In the genomic region with DNA sequence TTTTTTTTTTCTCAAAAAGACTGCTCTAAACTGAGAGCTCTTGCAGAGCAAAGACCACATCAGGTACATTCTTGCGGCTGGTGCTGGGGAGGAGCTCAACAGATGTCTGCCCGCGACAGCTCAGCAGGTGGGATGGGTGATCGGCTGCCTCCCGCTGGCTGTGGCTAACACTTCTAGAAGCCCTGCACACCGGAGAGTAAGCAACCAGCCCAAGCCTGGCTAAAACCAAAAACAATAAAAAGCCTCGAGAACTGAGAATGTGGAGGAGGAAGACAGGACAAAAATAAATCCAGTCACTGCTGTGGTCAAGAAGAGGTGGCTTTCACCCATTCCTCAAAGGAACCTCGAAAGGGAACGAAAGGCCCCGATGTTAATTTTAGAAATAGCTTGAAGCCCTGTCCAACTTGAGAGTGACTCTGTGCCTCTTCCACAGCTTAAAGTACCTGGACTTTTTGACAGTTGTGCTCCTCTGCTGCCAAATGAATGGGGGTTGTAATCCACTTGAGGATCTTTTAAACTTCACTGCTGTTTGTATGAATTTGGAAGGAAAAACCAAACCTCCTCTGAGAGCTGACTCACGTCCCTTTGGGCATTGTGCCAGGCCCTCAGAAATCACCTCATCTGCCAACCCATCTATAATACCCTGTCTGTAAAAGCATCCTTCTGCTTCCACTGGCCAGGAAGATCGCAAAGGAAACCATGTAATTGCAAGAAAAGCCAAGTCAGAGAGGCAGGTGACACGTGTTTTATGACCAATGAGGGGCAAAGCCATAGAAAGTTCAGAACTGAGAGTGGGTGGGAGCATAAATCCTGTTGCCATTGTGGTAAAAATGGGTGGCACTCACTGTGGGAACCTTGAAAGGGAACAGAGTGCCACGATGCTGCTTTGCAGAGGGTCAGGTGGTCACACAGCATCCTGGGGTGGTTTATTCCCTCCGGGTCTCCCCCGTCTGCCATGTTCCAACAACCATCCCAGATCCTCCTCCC, we compare ENCODE assay signal across 9 cellular contexts.
A peak's percentile ranks its signal among the peaks of the same experiment; 100 is the strongest.
DNase-seq lines count a peak whose midpoint lies in the region; ATAC-seq and TF ChIP-seq lines count a peak whose summit lies in the region.
"Had no signal": no experiment of that assay in that cellular context is flagged by ENCODE, and none has a peak within 500 bp of the region (broad histone marks: within the 10 kb centered on the region; RNA-seq: fewer than 3 reads in every experiment).

No MANE protein-coding gene starts in this region.

- H3K27ac ChIP-seq in colonic mucosa: no peak overlapping the region
- H3K27ac ChIP-seq: neutrophil had no signal

- BruUV-seq in Caco-2 (replicated peaks; lab: Mats Ljungman, UMichigan): no TSS peak

- POLR2A ChIA-PET in Caco-2 (lab: Charles Lee): no interaction called here

- H3K4me1 ChIP-seq in Caco-2 (no peaks in the 10 kb centered on the region), colonic mucosa (no peaks in the 10 kb centered on the region)

- intact Hi-C loops in Caco-2 (cut with micrococcal nuclease; ENCODE audit: unreplicated experiment) (no loop called here), colonic mucosa (cut with DNase I) (no loop called here)

- peak overlapping the region; percentile 81 for H3K27ac Mint-ChIP-seq in central memory CD8-positive, alpha-beta T cell (ENCODE audit: low read depth)
- H3K27ac Mint-ChIP-seq in Caco-2 (ENCODE audit: unreplicated experiment): no peak overlapping the region

- peak; percentile 79 for DNase-seq in GM06990 (ENCODE audit: extremely low read depth, insufficient read length)
- peak; percentile 78 for DNase-seq in MG63
- DNase-seq in activated CD4-positive, CD25-positive, alpha-beta regulatory T cell treated with anti-CD3 and anti-CD28 coated beads, Interleukin-2, amount 50 U/mL, for 16 hours (ENCODE audit: low read depth, low spot score): peak; percentile 37
- DNase-seq in central memory CD8-positive, alpha-beta T cell (ENCODE audit: low spot score in 2 of 2): peak; percentile 59 to 84
- peak; percentile 50 to 61 for DNase-seq in stimulated activated CD4-positive, alpha-beta T cell treated with anti-CD3 and anti-CD28 coated beads, Interleukin-4, amount 100 ng/mL, for 48 hours (ENCODE audit: low read depth in 2 of 2)
- no peak for DNase-seq in Caco-2
- no peak for DNase-seq in colonic mucosa

- H3K36me3 ChIP-seq in GM06990 (ENCODE audit: control insufficient read depth, insufficient read depth, low read length): no peaks in the 10 kb centered on the region; the same call in 1 of the 2 replicates
- no peaks in the 10 kb centered on the region for H3K36me3 ChIP-seq in MG63
- no peaks in the 10 kb centered on the region for H3K36me3 ChIP-seq in Caco-2 (ENCODE audit: control insufficient read depth, insufficient read depth, low read length)
- no peaks in the 10 kb centered on the region for H3K36me3 ChIP-seq in colonic mucosa
- H3K36me3 ChIP-seq: neutrophil had no signal

- H3K4me3 Mint-ChIP-seq in central memory CD8-positive, alpha-beta T cell: peak overlapping the region; percentile 65
- H3K4me3 Mint-ChIP-seq in Caco-2 (ENCODE audit: unreplicated experiment): no peak overlapping the region

- no peaks in the 10 kb centered on the region for H3K9me3 Mint-ChIP-seq in central memory CD8-positive, alpha-beta T cell
- H3K9me3 Mint-ChIP-seq in Caco-2 (ENCODE audit: unreplicated experiment): no peaks in the 10 kb centered on the region

- CTCF ChIA-PET in Caco-2 (lab: Charles Lee): no interaction called here

- no peaks in the 10 kb centered on the region for H3K9me3 ChIP-seq in MG63
- no peaks in the 10 kb centered on the region for H3K9me3 ChIP-seq in Caco-2
- H3K9me3 ChIP-seq in colonic mucosa: no peaks in the 10 kb centered on the region
- H3K9me3 ChIP-seq: neutrophil had no signal

- H3K36me3 Mint-ChIP-seq in central memory CD8-positive, alpha-beta T cell (ENCODE audit: insufficient read depth): peaks cover 9% of the 10 kb centered on the region
- H3K36me3 Mint-ChIP-seq in Caco-2 (ENCODE audit: insufficient read depth, unreplicated experiment): no peaks in the 10 kb centered on the region

- H3K27me3 ChIP-seq in GM06990 (replicated peaks; ENCODE audit: control insufficient read depth, insufficient read depth, low read length) (no peaks in the 10 kb centered on the region), MG63 (peaks cover 17% of the 10 kb centered on the region), Caco-2 (replicated peaks; ENCODE audit: control insufficient read depth, insufficient read depth, low read length) (no peaks in the 10 kb centered on the region), colonic mucosa (no peaks in the 10 kb centered on the region)

- peaks cover 30% of the 10 kb centered on the region for H3K4me1 Mint-ChIP-seq in central memory CD8-positive, alpha-beta T cell
- no peaks in the 10 kb centered on the region for H3K4me1 Mint-ChIP-seq in Caco-2 (ENCODE audit: low read depth, unreplicated experiment)

- ATAC-seq in GM21723 (IDR thresholded peaks at IDR 0.05; ENCODE audit: unreplicated experiment): peak; percentile 87
- ATAC-seq in central memory CD8-positive, alpha-beta T cell (replicated peaks; ENCODE audit: extremely low read depth, poor library complexity, severe bottlenecking): peak; percentile 95

- H3K9ac ChIP-seq in colonic mucosa (ENCODE audit: low read depth in 2 of 2, low read length in 2 of 2): no peak overlapping the region

- TF ChIP-seq CTCF in GM06990 (IDR thresholded peaks at IDR 0.05; ENCODE audit: insufficient read depth, low read length, poor library complexity, severe bottlenecking) (peak; percentile 54), Caco-2 (IDR thresholded peaks at IDR 0.05; ENCODE audit: insufficient read depth in 1 of 2, low read depth in 1 of 2, low read length in 1 of 2, severe bottlenecking in 1 of 2, unreplicated experiment in 1 of 2) (no peak), colonic mucosa (IDR thresholded peaks at IDR 0.05) (no peak)

- H3K4me3 ChIP-seq in GM06990 (replicated peaks; ENCODE audit: low read depth, low read length) (no peak overlapping the region), MG63 (no peak overlapping the region), Caco-2 (ENCODE audit: low read depth, low read length) (no peak overlapping the region), colonic mucosa (no peak overlapping the region)

- H3K27me3 Mint-ChIP-seq in central memory CD8-positive, alpha-beta T cell: no peaks in the 10 kb centered on the region
- peaks cover 16% of the 10 kb centered on the region for H3K27me3 Mint-ChIP-seq in Caco-2 (ENCODE audit: insufficient read depth, unreplicated experiment)

Comparison
In these comparisons a context has a peak if more than half of its experiments do, and no peak if none do; other contexts are left out.
1. DNase-seq: peak in GM06990 (single experiment), MG63 (single experiment), activated CD4-positive, CD25-positive, alpha-beta regulatory T cell treated with anti-CD3 and anti-CD28 coated beads, Interleukin-2, amount 50 U/mL, for 16 hours (single experiment), central memory CD8-positive, alpha-beta T cell (2 of 2) and stimulated activated CD4-positive, alpha-beta T cell treated with anti-CD3 and anti-CD28 coated beads, Interleukin-4, amount 100 ng/mL, for 48 hours (2 of 2); none in Caco-2 (0 of 2) and colonic mucosa (single experiment).